ENCODE assay signal across 3 cellular contexts in genomic region chr19:36330226-36330625, GRCh38.
TF ChIP-seq lines count a peak whose summit lies in the region.

No MANE protein-coding gene starts in this region.

TF ChIP-seq in SK-N-SH, 30 proteins besides CTCF, POLR2A, EP300 and RAD21 (continued from another document):
- no peak for TF ChIP-seq MAX (IDR thresholded peaks at IDR 0.05; ENCODE audit: low read depth)
- no peak for TF ChIP-seq YY1 (IDR thresholded peaks at IDR 0.05; ENCODE audit: low read depth)
- TF ChIP-seq JUND (IDR thresholded peaks at IDR 0.05) = no peak
- TF ChIP-seq SIN3A (IDR thresholded peaks at IDR 0.05; ENCODE audit: borderline replicate concordance, low read depth, low read length) = no peak
- no peak for TF ChIP-seq RXRA (IDR thresholded peaks at IDR 0.05; ENCODE audit: borderline replicate concordance, low read depth)
- TF ChIP-seq MEF2A (IDR thresholded peaks at IDR 0.05; ENCODE audit: borderline replicate concordance, low read depth) = no peak
- TF ChIP-seq ZBTB33 (IDR thresholded peaks at IDR 0.05; ENCODE audit: borderline replicate concordance, low read depth) = no peak
- TF ChIP-seq GATA2 (CRISPR knock-in tag; IDR thresholded peaks at IDR 0.05) = no peak
- no peak for TF ChIP-seq NRF1 (IDR thresholded peaks at IDR 0.05; ENCODE audit: low read depth, low read length)
- no peak for TF ChIP-seq TCF12 (IDR thresholded peaks at IDR 0.05)
- TF ChIP-seq MXI1 (IDR thresholded peaks at IDR 0.05; ENCODE audit: low read depth, low read length) = no peak
- TF ChIP-seq TEAD4 (IDR thresholded peaks at IDR 0.05; ENCODE audit: borderline replicate concordance, insufficient read depth) = no peak
- no peak for TF ChIP-seq USF1 (IDR thresholded peaks at IDR 0.05; ENCODE audit: borderline replicate concordance, low read depth)
- no peak for TF ChIP-seq USF2 (IDR thresholded peaks at IDR 0.05; ENCODE audit: borderline replicate concordance, low read depth, low read length)

TF ChIP-seq in SK-N-SH treated with all-trans-retinoic acid at 6 μM for 48 hours, 23 proteins besides CTCF, POLR2A, EP300 and RAD21 (continued from another document):
- TF ChIP-seq PATZ1 (CRISPR knock-in tag; IDR thresholded peaks at IDR 0.05; ENCODE audit: borderline replicate concordance) (no peak), SNAI2 (CRISPR knock-in tag; IDR thresholded peaks at IDR 0.05) (no peak), TSHZ2 (CRISPR knock-in tag; IDR thresholded peaks at IDR 0.05) (no peak), ZNF565 (CRISPR knock-in tag; conservative IDR thresholded peaks at IDR 0.05; ENCODE audit: low read depth) (no peak), ZC3H10 (CRISPR knock-in tag; IDR thresholded peaks at IDR 0.05) (no peak), TCF4 (CRISPR knock-in tag; IDR thresholded peaks at IDR 0.05; ENCODE audit: borderline replicate concordance) (no peak), ISL1 (CRISPR knock-in tag; IDR thresholded peaks at IDR 0.05) (no peak), CSRNP3 (CRISPR knock-in tag; IDR thresholded peaks at IDR 0.05) (no peak), POU6F1 (CRISPR knock-in tag; IDR thresholded peaks at IDR 0.05; ENCODE audit: borderline replicate concordance, low read depth) (no peak), ZFP30 (CRISPR knock-in tag; IDR thresholded peaks at IDR 0.05) (no peak), ESRRG (CRISPR knock-in tag; IDR thresholded peaks at IDR 0.05) (no peak), ZNF8 (CRISPR knock-in tag; IDR thresholded peaks at IDR 0.05) (no peak)
TF ChIP-seq in SK-N-SH treated with all-trans-retinoic acid at 6 μM for 48 hours: peak in this region for 0.

TF ChIP-seq in WTC11, 78 proteins besides CTCF, POLR2A, EP300 and RAD21 (continued from another document):
- TF ChIP-seq AFF4 (CRISPR knock-in tag; IDR thresholded peaks at IDR 0.05; ENCODE audit: borderline replicate concordance) (no peak), NFATC4 (CRISPR knock-in tag; IDR thresholded peaks at IDR 0.05) (no peak), CREB1 (CRISPR knock-in tag; IDR thresholded peaks at IDR 0.05) (no peak), NR3C1 (CRISPR knock-in tag; conservative IDR thresholded peaks at IDR 0.05; ENCODE audit: low read depth) (no peak), JAZF1 (CRISPR knock-in tag; IDR thresholded peaks at IDR 0.05) (no peak), ZBTB21 (CRISPR knock-in tag; IDR thresholded peaks at IDR 0.05; ENCODE audit: borderline replicate concordance) (no peak), ZSCAN18 (CRISPR knock-in tag; IDR thresholded peaks at IDR 0.05) (no peak), HMGXB4 (CRISPR knock-in tag; IDR thresholded peaks at IDR 0.05) (no peak), CREM (CRISPR knock-in tag; IDR thresholded peaks at IDR 0.05) (no peak), ELF4 (CRISPR knock-in tag; IDR thresholded peaks at IDR 0.05; ENCODE audit: low read depth) (no peak), GTF2I (CRISPR knock-in tag; conservative IDR thresholded peaks at IDR 0.05) (no peak), E2F5 (CRISPR knock-in tag; IDR thresholded peaks at IDR 0.05) (no peak), ZNF121 (CRISPR knock-in tag; IDR thresholded peaks at IDR 0.05) (no peak), ZBTB43 (CRISPR knock-in tag; IDR thresholded peaks at IDR 0.05) (no peak), NFYB (CRISPR knock-in tag; conservative IDR thresholded peaks at IDR 0.05; ENCODE audit: low read depth) (no peak), CBFB (CRISPR knock-in tag; IDR thresholded peaks at IDR 0.05; ENCODE audit: low read depth) (no peak), ZNF671 (CRISPR knock-in tag; IDR thresholded peaks at IDR 0.05) (no peak), ZNF423 (CRISPR knock-in tag; IDR thresholded peaks at IDR 0.05) (no peak), TCF7 (CRISPR knock-in tag; IDR thresholded peaks at IDR 0.05; ENCODE audit: low read depth) (no peak)
